Comparison of ENCODE assay signal across 1 cellular context in the genomic region with DNA sequence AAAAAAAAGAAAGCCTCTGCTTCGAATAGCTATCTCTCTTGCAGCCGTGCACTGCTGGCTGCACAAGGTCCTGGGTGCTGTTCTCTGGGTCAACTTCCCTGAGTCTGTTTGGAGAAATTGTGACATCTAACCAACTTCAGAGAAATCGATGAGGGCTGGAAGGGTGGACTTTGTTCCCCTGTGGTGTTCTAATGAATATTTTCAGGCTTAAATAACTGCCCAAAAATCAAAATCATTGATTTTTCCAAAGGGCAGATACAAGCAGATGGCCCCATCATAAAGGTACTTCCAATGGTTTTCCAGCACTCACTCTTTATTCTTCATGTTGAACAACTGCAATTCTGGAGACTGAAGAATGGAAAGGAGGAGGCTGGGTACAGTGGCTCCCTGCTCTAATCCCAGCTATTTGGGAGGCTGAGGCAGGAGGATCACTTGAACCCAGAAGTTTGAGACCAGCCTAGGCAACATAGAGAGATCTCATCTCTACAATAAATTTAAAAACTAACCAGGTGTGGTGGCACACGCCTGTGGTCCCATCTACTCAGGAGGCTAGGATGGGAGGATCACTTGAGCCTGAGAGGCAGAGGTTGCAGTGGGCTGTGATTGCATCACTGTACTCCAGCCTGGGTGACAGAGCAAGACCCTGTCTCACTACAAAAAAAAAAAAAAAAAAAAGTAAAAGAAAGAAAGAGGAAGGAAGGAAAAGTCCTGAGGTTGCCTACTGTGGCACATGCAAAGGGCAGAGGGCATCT.
TF ChIP-seq lines count a peak whose summit lies in the region.

No MANE protein-coding gene starts in this region.

TF ChIP-seq in HepG2, 621 proteins besides CTCF, POLR2A, EP300 and RAD21 (continued from another document and continues in another):
- TF ChIP-seq, protein P1, sequence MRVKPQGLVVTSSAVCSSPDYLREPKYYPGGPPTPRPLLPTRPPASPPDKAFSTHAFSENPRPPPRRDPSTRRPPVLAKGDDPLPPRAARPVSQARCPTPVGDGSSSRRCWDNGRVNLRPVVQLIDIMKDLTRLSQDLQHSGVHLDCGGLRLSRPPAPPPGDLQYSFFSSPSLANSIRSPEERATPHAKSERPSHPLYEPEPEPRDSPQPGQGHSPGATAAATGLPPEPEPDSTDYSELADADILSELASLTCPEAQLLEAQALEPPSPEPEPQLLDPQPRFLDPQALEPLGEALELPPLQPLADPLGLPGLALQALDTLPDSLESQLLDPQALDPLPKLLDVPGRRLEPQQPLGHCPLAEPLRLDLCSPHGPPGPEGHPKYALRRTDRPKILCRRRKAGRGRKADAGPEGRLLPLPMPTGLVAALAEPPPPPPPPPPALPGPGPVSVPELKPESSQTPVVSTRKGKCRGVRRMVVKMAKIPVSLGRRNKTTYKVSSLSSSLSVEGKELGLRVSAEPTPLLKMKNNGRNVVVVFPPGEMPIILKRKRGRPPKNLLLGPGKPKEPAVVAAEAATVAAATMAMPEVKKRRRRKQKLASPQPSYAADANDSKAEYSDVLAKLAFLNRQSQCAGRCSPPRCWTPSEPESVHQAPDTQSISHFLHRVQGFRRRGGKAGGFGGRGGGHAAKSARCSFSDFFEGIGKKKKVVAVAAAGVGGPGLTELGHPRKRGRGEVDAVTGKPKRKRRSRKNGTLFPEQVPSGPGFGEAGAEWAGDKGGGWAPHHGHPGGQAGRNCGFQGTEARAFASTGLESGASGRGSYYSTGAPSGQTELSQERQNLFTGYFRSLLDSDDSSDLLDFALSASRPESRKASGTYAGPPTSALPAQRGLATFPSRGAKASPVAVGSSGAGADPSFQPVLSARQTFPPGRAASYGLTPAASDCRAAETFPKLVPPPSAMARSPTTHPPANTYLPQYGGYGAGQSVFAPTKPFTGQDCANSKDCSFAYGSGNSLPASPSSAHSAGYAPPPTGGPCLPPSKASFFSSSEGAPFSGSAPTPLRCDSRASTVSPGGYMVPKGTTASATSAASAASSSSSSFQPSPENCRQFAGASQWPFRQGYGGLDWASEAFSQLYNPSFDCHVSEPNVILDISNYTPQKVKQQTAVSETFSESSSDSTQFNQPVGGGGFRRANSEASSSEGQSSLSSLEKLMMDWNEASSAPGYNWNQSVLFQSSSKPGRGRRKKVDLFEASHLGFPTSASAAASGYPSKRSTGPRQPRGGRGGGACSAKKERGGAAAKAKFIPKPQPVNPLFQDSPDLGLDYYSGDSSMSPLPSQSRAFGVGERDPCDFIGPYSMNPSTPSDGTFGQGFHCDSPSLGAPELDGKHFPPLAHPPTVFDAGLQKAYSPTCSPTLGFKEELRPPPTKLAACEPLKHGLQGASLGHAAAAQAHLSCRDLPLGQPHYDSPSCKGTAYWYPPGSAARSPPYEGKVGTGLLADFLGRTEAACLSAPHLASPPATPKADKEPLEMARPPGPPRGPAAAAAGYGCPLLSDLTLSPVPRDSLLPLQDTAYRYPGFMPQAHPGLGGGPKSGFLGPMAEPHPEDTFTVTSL (CRISPR knock-in tag; IDR thresholded peaks at IDR 0.05; ENCODE audit: borderline replicate concordance): peak; percentile 96
- TF ChIP-seq ZNF761 (CRISPR knock-in tag; conservative IDR thresholded peaks at IDR 0.05): peak; percentile 79; the same call in 1 of the 2 replicates
- 0 out of 2 replicates have a peak, but pooled peaks have one; percentile 79 for TF ChIP-seq ZNF180 (CRISPR knock-in tag; IDR thresholded peaks at IDR 0.05; ENCODE audit: borderline replicate concordance, low read depth)
- no peak for TF ChIP-seq HNRNPLL (IDR thresholded peaks at IDR 0.05; ENCODE audit: low read depth, low read length, poor library complexity, severe bottlenecking)
- TF ChIP-seq, protein P2, sequence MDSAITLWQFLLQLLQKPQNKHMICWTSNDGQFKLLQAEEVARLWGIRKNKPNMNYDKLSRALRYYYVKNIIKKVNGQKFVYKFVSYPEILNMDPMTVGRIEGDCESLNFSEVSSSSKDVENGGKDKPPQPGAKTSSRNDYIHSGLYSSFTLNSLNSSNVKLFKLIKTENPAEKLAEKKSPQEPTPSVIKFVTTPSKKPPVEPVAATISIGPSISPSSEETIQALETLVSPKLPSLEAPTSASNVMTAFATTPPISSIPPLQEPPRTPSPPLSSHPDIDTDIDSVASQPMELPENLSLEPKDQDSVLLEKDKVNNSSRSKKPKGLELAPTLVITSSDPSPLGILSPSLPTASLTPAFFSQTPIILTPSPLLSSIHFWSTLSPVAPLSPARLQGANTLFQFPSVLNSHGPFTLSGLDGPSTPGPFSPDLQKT (CRISPR knock-in tag; IDR thresholded peaks at IDR 0.05; ENCODE audit: borderline replicate concordance): no peak
- peak; percentile 42; the same call in 1 of the 2 replicates for TF ChIP-seq ZNF709 (CRISPR knock-in tag; IDR thresholded peaks at IDR 0.05)
- peak; percentile 86; the same call in 1 of the 2 replicates for TF ChIP-seq HOXA5 (CRISPR knock-in tag; IDR thresholded peaks at IDR 0.05)
- TF ChIP-seq ZNF354B (CRISPR knock-in tag; IDR thresholded peaks at IDR 0.05): 0 out of 2 replicates have a peak, but pooled peaks have one; percentile 79
- TF ChIP-seq PPARG (CRISPR knock-in tag; conservative IDR thresholded peaks at IDR 0.05): peak; percentile 85; the same call in 1 of the 2 replicates
- TF ChIP-seq ZNF547 (CRISPR knock-in tag; IDR thresholded peaks at IDR 0.05): 0 out of 2 replicates have a peak, but pooled peaks have one; percentile 14
- no peak for TF ChIP-seq ZNF83 (CRISPR knock-in tag; IDR thresholded peaks at IDR 0.05; ENCODE audit: borderline replicate concordance)
- peak; percentile 40; the same call in 1 of the 2 replicates for TF ChIP-seq ELF1 (CRISPR knock-in tag; IDR thresholded peaks at IDR 0.05)
- peak; percentile 89 for TF ChIP-seq HOXA3 (CRISPR knock-in tag; IDR thresholded peaks at IDR 0.05)
- TF ChIP-seq ZBTB7A (CRISPR knock-in tag; IDR thresholded peaks at IDR 0.05): 0 out of 2 replicates have a peak, but pooled peaks have one; percentile 47
- TF ChIP-seq GATAD1 (CRISPR knock-in tag; IDR thresholded peaks at IDR 0.05): peak; percentile 69; the same call in 1 of the 2 replicates
- TF ChIP-seq RCOR2 (CRISPR knock-in tag; IDR thresholded peaks at IDR 0.05): peak; percentile 92
- TF ChIP-seq NR1H2 (CRISPR knock-in tag; IDR thresholded peaks at IDR 0.05; ENCODE audit: borderline replicate concordance, low read depth): no peak
- TF ChIP-seq SRSF4 (IDR thresholded peaks at IDR 0.05; ENCODE audit: low read depth, low read length, poor library complexity, severe bottlenecking): no peak
- TF ChIP-seq, protein P3, sequence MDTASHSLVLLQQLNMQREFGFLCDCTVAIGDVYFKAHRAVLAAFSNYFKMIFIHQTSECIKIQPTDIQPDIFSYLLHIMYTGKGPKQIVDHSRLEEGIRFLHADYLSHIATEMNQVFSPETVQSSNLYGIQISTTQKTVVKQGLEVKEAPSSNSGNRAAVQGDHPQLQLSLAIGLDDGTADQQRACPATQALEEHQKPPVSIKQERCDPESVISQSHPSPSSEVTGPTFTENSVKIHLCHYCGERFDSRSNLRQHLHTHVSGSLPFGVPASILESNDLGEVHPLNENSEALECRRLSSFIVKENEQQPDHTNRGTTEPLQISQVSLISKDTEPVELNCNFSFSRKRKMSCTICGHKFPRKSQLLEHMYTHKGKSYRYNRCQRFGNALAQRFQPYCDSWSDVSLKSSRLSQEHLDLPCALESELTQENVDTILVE (CRISPR knock-in tag; IDR thresholded peaks at IDR 0.05): peak; percentile 87
- peak; percentile 87 for TF ChIP-seq RARA (CRISPR knock-in tag; IDR thresholded peaks at IDR 0.05)
- TF ChIP-seq STAT6 (CRISPR knock-in tag; IDR thresholded peaks at IDR 0.05; ENCODE audit: borderline replicate concordance): 0 out of 2 replicates have a peak, but pooled peaks have one; percentile 73
- peak; percentile 54; the same call in 1 of the 2 replicates for TF ChIP-seq BRD4 (CRISPR knock-in tag; IDR thresholded peaks at IDR 0.05)
- TF ChIP-seq ZNF34 (CRISPR knock-in tag; IDR thresholded peaks at IDR 0.05; ENCODE audit: borderline replicate concordance): peak; percentile 73; the same call in 1 of the 2 replicates
- peak; percentile 96 for TF ChIP-seq MED1 (CRISPR knock-in tag; IDR thresholded peaks at IDR 0.05)
- TF ChIP-seq ZNF563 (CRISPR knock-in tag; IDR thresholded peaks at IDR 0.05): no peak
- TF ChIP-seq ZFP1 (CRISPR knock-in tag; IDR thresholded peaks at IDR 0.05): peak; percentile 92
- no peak for TF ChIP-seq CREB1 (IDR thresholded peaks at IDR 0.05)
- peak; percentile 78 for TF ChIP-seq CREB1 (CRISPR knock-in tag; IDR thresholded peaks at IDR 0.05)
- no peak for TF ChIP-seq ZNF713 (CRISPR knock-in tag; IDR thresholded peaks at IDR 0.05)
- TF ChIP-seq ZNF550 (CRISPR knock-in tag; IDR thresholded peaks at IDR 0.05; ENCODE audit: borderline replicate concordance): no peak
- no peak for TF ChIP-seq NONO (IDR thresholded peaks at IDR 0.05)
- TF ChIP-seq NONO (CRISPR knock-in tag; conservative IDR thresholded peaks at IDR 0.05): peak; percentile 86
- TF ChIP-seq PRDM10 (CRISPR knock-in tag; IDR thresholded peaks at IDR 0.05; ENCODE audit: low read depth): peak; percentile 17; the same call in 1 of the 2 replicates
- TF ChIP-seq, protein P4, sequence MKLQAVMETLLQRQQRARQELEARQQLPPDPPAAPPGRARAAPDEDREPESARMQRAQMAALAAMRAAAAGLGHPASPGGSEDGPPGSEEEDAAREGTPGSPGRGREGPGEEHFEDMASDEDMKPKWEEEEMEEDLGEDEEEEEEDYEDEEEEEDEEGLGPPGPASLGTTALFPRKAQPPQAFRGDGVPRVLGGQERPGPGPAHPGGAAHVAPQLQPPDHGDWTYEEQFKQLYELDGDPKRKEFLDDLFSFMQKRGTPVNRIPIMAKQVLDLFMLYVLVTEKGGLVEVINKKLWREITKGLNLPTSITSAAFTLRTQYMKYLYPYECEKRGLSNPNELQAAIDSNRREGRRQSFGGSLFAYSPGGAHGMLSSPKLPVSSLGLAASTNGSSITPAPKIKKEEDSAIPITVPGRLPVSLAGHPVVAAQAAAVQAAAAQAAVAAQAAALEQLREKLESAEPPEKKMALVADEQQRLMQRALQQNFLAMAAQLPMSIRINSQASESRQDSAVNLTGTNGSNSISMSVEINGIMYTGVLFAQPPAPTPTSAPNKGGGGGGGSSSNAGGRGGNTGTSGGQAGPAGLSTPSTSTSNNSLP (IDR thresholded peaks at IDR 0.05; ENCODE audit: low read depth, low read length): peak; percentile 96
- 0 out of 2 replicates have a peak, but pooled peaks have one; percentile 29 for TF ChIP-seq MXD4 (CRISPR knock-in tag; IDR thresholded peaks at IDR 0.05)
- TF ChIP-seq PITX1 (CRISPR knock-in tag; IDR thresholded peaks at IDR 0.05): peak; percentile 79
- peak; percentile 32 for TF ChIP-seq MED8 (CRISPR knock-in tag; IDR thresholded peaks at IDR 0.05; ENCODE audit: insufficient replicate concordance)
- peak; percentile 87 for TF ChIP-seq ELF3 (CRISPR knock-in tag; IDR thresholded peaks at IDR 0.05)
